Comparison of ENCODE assay signal across 11 cellular contexts in genomic region chr13:51818771-51819511, GRCh38. TPM values are rescaled to one million over a fixed set of nuclear protein-coding genes. Genes with fewer than 3 reads are reported as not detected.
DNase-seq lines count a peak whose midpoint lies in the region; ATAC-seq, FAIRE-seq and TF ChIP-seq lines count a peak whose summit lies in the region.
"Had no signal": no experiment of that assay in that cellular context is flagged by ENCODE, and none has a peak within 500 bp of the region (broad histone marks: within the 10 kb centered on the region; RNA-seq: fewer than 3 reads in every experiment).

No MANE protein-coding gene starts in this region.

- no peak overlapping the region for H3K14ac ChIP-seq in IMR-90 (replicated peaks; ENCODE audit: low read depth, low read length)

- POLR2A ChIA-PET in IMR-90 (lab: Charles Lee; ENCODE audit: unreplicated experiment): no interaction called here

- DNase-seq in GM12892 (ENCODE audit: insufficient read length) (no peak), IMR-90 (peak; percentile 53), osteocyte (ENCODE audit: extremely low spot score, unreplicated experiment) (no peak), NCI-H1694 (lab: John Stamatoyannopoulos, UW) (no peak)
- no peak for DNase-seq in central memory CD8-positive, alpha-beta T cell (ENCODE audit: low spot score in 2 of 2)
- peak; percentile 74 for DNase-seq in stimulated activated CD4-positive, alpha-beta T cell treated with anti-CD3 and anti-CD28 coated beads, Interleukin-15, amount 100 ng/mL, for 24 hours

- TF ChIP-seq POLR2A in GM12892 (IDR thresholded peaks at IDR 0.05; ENCODE audit: low read depth, low read length) (no peak), IMR-90 (IDR thresholded peaks at IDR 0.05; ENCODE audit: low read depth, low read length) (no peak), GM18505 (IDR thresholded peaks at IDR 0.05; ENCODE audit: borderline replicate concordance, extremely low read depth, insufficient read depth, insufficient read length) (no peak)

- WGBS in IMR-90 (ENCODE audit: extremely low coverage in 2 of 2, insufficient read length in 1 of 2), 2 experiments: no CpG with 5 or more reads among the region's 9 CpGs

- peaks cover 69% of the 10 kb centered on the region for H3K4me1 Mint-ChIP-seq in central memory CD8-positive, alpha-beta T cell
- peaks cover 8% of the 10 kb centered on the region for H3K4me1 Mint-ChIP-seq in osteocyte (ENCODE audit: unreplicated experiment)

- TF ChIP-seq RAD21 in IMR-90 (IDR thresholded peaks at IDR 0.05; ENCODE audit: low read length): no peak

- peaks cover 67% of the 10 kb centered on the region for H3K27me3 ChIP-seq in IMR-90 (ENCODE audit: control insufficient read depth, insufficient read depth, low read length)
- H3K27me3 ChIP-seq: SJSA1 had no signal

- H3K4me1 ChIP-seq in IMR-90 (ENCODE audit: control insufficient read depth, insufficient read depth, low read length): no peaks in the 10 kb centered on the region

- no peak overlapping the region for H2AK9ac ChIP-seq in IMR-90 (replicated peaks; ENCODE audit: low read depth, low read length, poor library complexity)

- H3K79me1 ChIP-seq in IMR-90 (ENCODE audit: low read depth in 1 of 2, low read length in 2 of 2): no peaks in the 10 kb centered on the region

- H2AK5ac ChIP-seq in IMR-90 (ENCODE audit: low read depth, low read length): no peak overlapping the region

- no peak overlapping the region for H4K5ac ChIP-seq in IMR-90 (ENCODE audit: low read depth, low read length)

- no peak overlapping the region for H2BK120ac ChIP-seq in IMR-90 (ENCODE audit: low read depth, low read length)

- H2BK5ac ChIP-seq in IMR-90 (ENCODE audit: low read depth, low read length, poor library complexity, severe bottlenecking): no peak overlapping the region

- ATAC-seq in IMR-90 (ENCODE audit: low read depth): no peak
- no peak for ATAC-seq in central memory CD8-positive, alpha-beta T cell (replicated peaks; ENCODE audit: extremely low read depth, poor library complexity, severe bottlenecking)
- no peak for ATAC-seq in HG02642 (IDR thresholded peaks at IDR 0.05; ENCODE audit: poor library complexity, unreplicated experiment)
- no peak for ATAC-seq in GM18505 (IDR thresholded peaks at IDR 0.05; ENCODE audit: unreplicated experiment)

- H3K4me2 ChIP-seq in IMR-90 (ENCODE audit: low read depth, low read length): no peak overlapping the region

- H3K18ac ChIP-seq in IMR-90 (ENCODE audit: low read depth, low read length): no peak overlapping the region

- H3K36me3 ChIP-seq in IMR-90 (ENCODE audit: control insufficient read depth, insufficient read depth, low read length): no peaks in the 10 kb centered on the region
- H3K36me3 ChIP-seq: SJSA1 had no signal

- no peak overlapping the region for H3K9ac ChIP-seq in IMR-90 (ENCODE audit: low read depth, low read length)

- CTCF ChIA-PET in IMR-90 (lab: Yijun Ruan, JAX): interaction anchor here (0.5 kb wide), 1 partner anchor 150 kb away, joined by 5 read pairs; no protein-coding TSS in a partner anchor

- no peak overlapping the region for H2BK15ac ChIP-seq in IMR-90 (ENCODE audit: low read depth, low read length)

- H3K9me3 ChIP-seq in IMR-90 (ENCODE audit: control insufficient read depth, insufficient read depth, low read length): no peaks in the 10 kb centered on the region
- H3K9me3 ChIP-seq: SJSA1 had no signal

- no peaks in the 10 kb centered on the region for H3K27me3 Mint-ChIP-seq in central memory CD8-positive, alpha-beta T cell
- H3K27me3 Mint-ChIP-seq in osteocyte (ENCODE audit: unreplicated experiment): peaks cover 46% of the 10 kb centered on the region

- H3K4me3 Mint-ChIP-seq in central memory CD8-positive, alpha-beta T cell: peak overlapping the region; percentile 36
- no peak overlapping the region for H3K4me3 Mint-ChIP-seq in osteocyte (ENCODE audit: unreplicated experiment)

- BruUV-seq in IMR-90 (replicated peaks; lab: Mats Ljungman, UMichigan): no TSS peak

- no peak overlapping the region for H4K91ac ChIP-seq in IMR-90 (ENCODE audit: insufficient read depth, low read depth, low read length)

- H3K4me3 ChIP-seq in IMR-90 (ENCODE audit: insufficient read depth, low read depth, low read length): no peak overlapping the region
- H3K4me3 ChIP-seq: SJSA1 had no signal

- no peak overlapping the region for H3K23ac ChIP-seq in IMR-90 (ENCODE audit: low read depth, low read length)

- in situ Hi-C loops in IMR-90 (cut with MboI; ENCODE audit: low sequenced_read_pairs): loop anchor here (10.0 kb wide), 1 partner anchor 306 kb away; the partner anchor contains the start of gene NEK5

- H4K8ac ChIP-seq in IMR-90 (ENCODE audit: low read depth in 2 of 2, low read length in 2 of 2): no peak overlapping the region

- peaks cover 4% of the 10 kb centered on the region; the same call in 1 of the 2 replicates for H3K9me1 ChIP-seq in IMR-90 (ENCODE audit: insufficient read depth, low read length)

- peaks cover 7% of the 10 kb centered on the region for H3K36me3 Mint-ChIP-seq in central memory CD8-positive, alpha-beta T cell (ENCODE audit: insufficient read depth)
- no peaks in the 10 kb centered on the region for H3K36me3 Mint-ChIP-seq in osteocyte (ENCODE audit: unreplicated experiment)

- peak overlapping the region; percentile 87 for H3K27ac Mint-ChIP-seq in central memory CD8-positive, alpha-beta T cell (ENCODE audit: low read depth)
- no peak overlapping the region for H3K27ac Mint-ChIP-seq in osteocyte (ENCODE audit: unreplicated experiment)

- H3K56ac ChIP-seq in IMR-90 (ENCODE audit: extremely low read depth, insufficient read depth, low read length): no peak overlapping the region

- no peaks in the 10 kb centered on the region for H3K9me3 Mint-ChIP-seq in central memory CD8-positive, alpha-beta T cell
- H3K9me3 Mint-ChIP-seq in osteocyte (ENCODE audit: unreplicated experiment): no peaks in the 10 kb centered on the region

- TF ChIP-seq CTCF in IMR-90 (conservative IDR thresholded peaks at IDR 0.05; ENCODE audit: low read depth, low read length): no peak
- no peak for TF ChIP-seq CTCF in osteocyte (IDR thresholded peaks at IDR 0.05)

- H3K4ac ChIP-seq in IMR-90 (ENCODE audit: low read depth, low read length): no peak overlapping the region

- peak; percentile 93 for FAIRE-seq in GM12892 (lab: Jason Lieb, UNC)

- no peak overlapping the region for H2AFZ ChIP-seq in IMR-90 (replicated peaks; ENCODE audit: low read length, poor library complexity)

- dilution Hi-C loops in IMR-90 (cut with HindIII; ENCODE audit: low sequenced_read_pairs, unreplicated experiment): no loop called here

- H4K20me1 ChIP-seq in IMR-90 (ENCODE audit: insufficient read depth, low read length): no peaks in the 10 kb centered on the region

- H2BK20ac ChIP-seq in IMR-90 (ENCODE audit: low read depth, low read length): no peak overlapping the region

- intact Hi-C loops in IMR-90 (cut with micrococcal nuclease): loop anchor here (10.0 kb wide), 1 partner anchor 196 kb away; the partner anchor contains the start of genes ALG11 and ATP7B

- H3K27ac ChIP-seq in IMR-90 (ENCODE audit: insufficient read depth, low read length): no peak overlapping the region
- H3K27ac ChIP-seq: SJSA1 had no signal

TF ChIP-seq in IMR-90, 13 proteins besides CTCF, POLR2A, EP300 and RAD21:
- TF ChIP-seq SMC3 (IDR thresholded peaks at IDR 0.05; ENCODE audit: low read depth, low read length) (no peak), USF2 (IDR thresholded peaks at IDR 0.05; ENCODE audit: low read depth, low read length) (peak; percentile 75; the same call in 1 of the 2 replicates)

RNA-seq across cellular contexts. Expression of gene DHRS12, which starts 15.0 kb away (rescaled TPM):
- 6.2 TPM for polyA plus RNA-seq in GM12892 (2012; ENCODE audit: missing spikeins)
- total RNA-seq in IMR-90 (2012; rRNA removed) (1.3 and 1.9 TPM in 2 replicates), osteocyte (9.2 and 9.3 TPM in 2 replicates)
- polyA plus RNA-seq in IMR-90 (2012; rRNA removed): 1.5 and 1.6 TPM in 2 replicates
- 1.2 and 1.5 TPM in 2 replicates for polyA plus RNA-seq in IMR-90 (2012; cell fraction: cytosol; rRNA removed)
- 3.7 TPM in 2 replicates for polyA plus RNA-seq in IMR-90 (2012; cell fraction: nucleus; rRNA removed; ENCODE audit: low replicate concordance)

RNA-seq across cellular contexts. Expression of gene TMEM272, which starts 26.0 kb away (rescaled TPM):
- polyA plus RNA-seq in GM12892 (2012; ENCODE audit: missing spikeins): 0.06 TPM
- not detected in 2 replicates for total RNA-seq in IMR-90 (2012; rRNA removed)
- polyA plus RNA-seq in IMR-90 (2012; rRNA removed): not detected in 2 replicates
- not detected in 2 replicates for polyA plus RNA-seq in IMR-90 (2012; cell fraction: cytosol; rRNA removed)
- polyA plus RNA-seq in IMR-90 (2012; cell fraction: nucleus; rRNA removed; ENCODE audit: low replicate concordance): not detected in 2 replicates
- total RNA-seq in osteocyte: not detected in 2 replicates
- total RNA-seq: dermis microvascular lymphatic vessel endothelial cell had no signal

RNA-seq across cellular contexts. Expression of gene CCDC70, which starts 42.8 kb away (rescaled TPM):
- polyA plus RNA-seq in GM12892 (2012; ENCODE audit: missing spikeins): not detected
- total RNA-seq in IMR-90 (2012; rRNA removed) (not detected in 2 replicates), osteocyte (not detected in 2 replicates)
- not detected in 2 replicates for polyA plus RNA-seq in IMR-90 (2012; rRNA removed)
- polyA plus RNA-seq in IMR-90 (2012; cell fraction: cytosol; rRNA removed): not detected in 2 replicates
- polyA plus RNA-seq in IMR-90 (2012; cell fraction: nucleus; rRNA removed; ENCODE audit: low replicate concordance): not detected in 2 replicates
- total RNA-seq: dermis microvascular lymphatic vessel endothelial cell, mononuclear cell had no signal

Comparison
In these comparisons a context has a peak if more than half of its experiments do, and no peak if none do; other contexts are left out.
1. DNase-seq: peak in IMR-90 (single experiment) and stimulated activated CD4-positive, alpha-beta T cell treated with anti-CD3 and anti-CD28 coated beads, Interleukin-15, amount 100 ng/mL, for 24 hours (single experiment); none in GM12892 (single experiment), central memory CD8-positive, alpha-beta T cell (0 of 2), osteocyte (single experiment) and NCI-H1694 (single experiment).